Comparison of ENCODE assay signal across 26 cellular contexts in the genomic region with DNA sequence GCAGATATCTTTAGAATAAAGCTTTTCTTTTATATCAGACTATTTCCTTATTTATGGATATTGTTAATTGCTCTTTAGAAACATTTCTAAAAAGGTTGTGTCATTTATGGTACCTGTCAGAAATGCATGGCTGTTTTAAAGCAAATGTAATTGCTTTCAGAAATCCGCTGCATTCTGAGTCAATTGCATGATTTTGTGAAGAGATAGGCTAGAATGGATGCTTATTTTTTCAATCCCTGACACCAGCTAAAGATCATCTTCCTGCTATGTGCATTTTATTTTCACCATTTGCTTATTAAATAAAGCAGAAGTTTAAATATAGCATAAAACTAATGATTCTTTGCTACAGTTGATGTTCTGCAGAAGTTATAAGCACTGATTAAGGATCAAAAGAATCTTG.
"Had no signal": no experiment of that assay in that cellular context is flagged by ENCODE, and none has a peak within 500 bp of the region (broad histone marks: within the 10 kb centered on the region; RNA-seq: fewer than 3 reads in every experiment).

No MANE protein-coding gene starts in this region.

- H3K36me3 ChIP-seq: stomach, suprapubic skin, thoracic aorta, thyroid gland, tibial artery, tibial nerve, transverse colon, upper lobe of right lung, uterus, vagina had no signal

- DNase-seq: stimulated activated CD4-positive, alpha-beta T cell treated with anti-CD3 and anti-CD28 coated beads, Interleukin-2, amount 100 ng/mL, for 24 hours; stimulated activated CD4-positive, alpha-beta T cell treated with anti-CD3 and anti-CD28 coated beads, Interleukin-2, amount 100 ng/mL, for 48 hours; stimulated activated CD4-positive, alpha-beta T cell treated with anti-CD3 and anti-CD28 coated beads, Interleukin-4, amount 100 ng/mL, for 1 hour; stimulated activated CD4-positive, alpha-beta T cell treated with anti-CD3 and anti-CD28 coated beads, Interleukin-4, amount 100 ng/mL, for 24 hours; stimulated activated CD4-positive, alpha-beta T cell treated with anti-CD3 and anti-CD28 coated beads, Interleukin-4, amount 100 ng/mL, for 4 hours; stimulated activated CD8-positive, alpha-beta memory T cell treated with anti-CD3 and anti-CD28 coated beads, Interleukin-4, amount 100 ng/mL, for 48 hours; stimulated activated naive B cell treated with anti-CD40 and anti-IgM and Interleukin-4, amounts not matched to agents 10 μg/mL and 1 μg/mL and 100 μg/mL, for 72 hours; stimulated activated naive CD4-positive, alpha-beta T cell; stimulated activated naive CD4-positive, alpha-beta T cell treated with Interleukin-2 at 50 U/mL for 16 hours; stimulated activated naive CD8-positive, alpha-beta T cell treated with anti-CD3 and anti-CD28 coated beads, Interleukin-15, amount 100 ng/mL, for 72 hours; stimulated activated naive CD8-positive, alpha-beta T cell treated with anti-CD3 and anti-CD28 coated beads, Interleukin-15, Interleukin-2, amounts not matched to agents 100 U/mL and 50 U/mL, for 24 hours; stomach; substantia nigra; testis; thyroid gland; tibial artery; transverse colon; trophoblast cell; upper lobe of right lung; uterus had no signal

- ATAC-seq: stimulated activated effector memory CD8-positive, alpha-beta T cell treated with anti-CD3 and anti-CD28 coated beads, Interleukin-12 subunit alpha, Interleukin-12 subunit beta, amount 100 ng/mL, for 72 hours; stimulated activated memory B cell treated with anti-CD40 and anti-IgM and Interleukin-4, amounts not matched to agents 10 μg/mL and 1 μg/mL and 100 μg/mL, for 72 hours; stimulated activated naive B cell treated with anti-CD40 and anti-IgM and Interleukin-4, amounts not matched to agents 10 μg/mL and 1 μg/mL and 100 μg/mL, for 72 hours; stimulated activated naive CD8-positive, alpha-beta T cell treated with anti-CD3 and anti-CD28 coated beads, Interleukin-15, amount 100 ng/mL, for 72 hours; stimulated activated naive CD8-positive, alpha-beta T cell treated with anti-CD3 and anti-CD28 coated beads, Interleukin-15, Interleukin-2, amounts not matched to agents 100 U/mL and 50 U/mL, for 24 hours; upper lobe of right lung had no signal

- H3K4me1 ChIP-seq: stomach, suprapubic skin, testis, thyroid gland, tibial artery, tibial nerve, transverse colon, upper lobe of right lung, uterus, vagina had no signal

- H3K4me3 ChIP-seq: stomach, suprapubic skin, testis, thoracic aorta, thyroid gland, tibial artery, tibial nerve, transverse colon, upper lobe of right lung, uterus, vagina had no signal

- H3K27me3 ChIP-seq: stomach, suprapubic skin, testis, thyroid gland, tibial artery, tibial nerve, transverse colon, upper lobe of right lung, uterus, vagina had no signal

- H3K27ac ChIP-seq: stomach, suprapubic skin, testis, thoracic aorta, thyroid gland, tibial artery, tibial nerve, transverse colon, upper lobe of right lung, uterus, vagina had no signal

- H3K9me3 ChIP-seq: testis, thoracic aorta, thyroid gland, tibial artery, transverse colon, upper lobe of right lung, uterus, vagina had no signal
